15 cellular contexts compared by ENCODE assay signal in genomic region chr6:257031-257725, GRCh38. TPM values are rescaled to one million over a fixed set of nuclear protein-coding genes. Genes with fewer than 3 reads are reported as not detected.
A peak's percentile ranks its signal among the peaks of the same experiment; 100 is the strongest.
DNase-seq lines count a peak whose midpoint lies in the region; ATAC-seq lines count a peak whose summit lies in the region.
"Had no signal": no experiment of that assay in that cellular context is flagged by ENCODE, and none has a peak within 500 bp of the region (broad histone marks: within the 10 kb centered on the region; RNA-seq: fewer than 3 reads in every experiment).

No MANE protein-coding gene starts in this region.

- no peaks in the 10 kb centered on the region for H3K9me3 ChIP-seq in adipocyte (ENCODE audit: control insufficient read depth, low read length)

- H3K4me3 ChIP-seq in adipocyte (ENCODE audit: low read length) = peak overlapping the region; percentile 33
- H3K4me3 ChIP-seq: lung, neural progenitor cell, skin epidermis had no signal

- no peaks in the 10 kb centered on the region for H3K36me3 ChIP-seq in adipocyte (ENCODE audit: control insufficient read depth, insufficient read depth, low read length, severe bottlenecking)
- H3K36me3 ChIP-seq: neural progenitor cell had no signal

- H3K27me3 ChIP-seq in adipocyte (replicated peaks; ENCODE audit: control insufficient read depth, insufficient read depth, low read length) = no peaks in the 10 kb centered on the region
- H3K27me3 ChIP-seq: neural progenitor cell had no signal

- peaks cover 19% of the 10 kb centered on the region for H3K4me1 ChIP-seq in adipocyte (ENCODE audit: control insufficient read depth, insufficient read depth, low read length)
- H3K4me1 ChIP-seq: neural progenitor cell had no signal

- no peak overlapping the region for H3K9ac ChIP-seq in adipocyte (ENCODE audit: low read length)
- H3K9ac ChIP-seq: neural progenitor cell had no signal

- no peak for ATAC-seq in HG02840 (IDR thresholded peaks at IDR 0.05; ENCODE audit: low FRiP score, unreplicated experiment)
- ATAC-seq: activated CD8-positive, alpha-beta T cell treated with anti-CD3 and anti-CD28 coated beads, Interleukin-2, amount 10 ng/mL, durations not matched to agents 7 days and 5 days had no signal

- peak; percentile 12 for DNase-seq in AG08395 (ENCODE audit: low spot score)
- peak; percentile 57 for DNase-seq in HS-5 (ENCODE audit: low read depth)
- peak; percentile 40 for DNase-seq in adipocyte (ENCODE audit: low read depth)
- DNase-seq in kidney tubule cell (ENCODE audit: low spot score) = peak; percentile 26
- DNase-seq in occipital lobe (lab: John Stamatoyannopoulos, UW) = no peak
- no peak for DNase-seq in NCI-H2107 treated with DMSO at 0.1 percent for 48 hours (lab: John Stamatoyannopoulos, UW; ENCODE audit: unreplicated experiment)
- no peak for DNase-seq in LoVo (ENCODE audit: low spot score)
- DNase-seq: ACHN; activated CD8-positive, alpha-beta T cell treated with anti-CD3 and anti-CD28 coated beads, Interleukin-2, amount 10 ng/mL, durations not matched to agents 7 days and 5 days; NCI-H1105; NCI-H345 had no signal

RNA-seq across cellular contexts. Expression of gene DUSP22, which starts 35.1 kb away (rescaled TPM):
- 23.7 TPM for total RNA-seq in occipital lobe

Comparison
In these comparisons a context has a peak if more than half of its experiments do, and no peak if none do; other contexts are left out.
1. DNase-seq: peak in AG08395 (single experiment), HS-5 (single experiment), adipocyte (single experiment) and kidney tubule cell (single experiment); none in occipital lobe (single experiment), NCI-H2107 treated with DMSO at 0.1 percent for 48 hours (single experiment) and LoVo (single experiment).